ENCODE assay signal across 13 cellular contexts in the genomic region with DNA sequence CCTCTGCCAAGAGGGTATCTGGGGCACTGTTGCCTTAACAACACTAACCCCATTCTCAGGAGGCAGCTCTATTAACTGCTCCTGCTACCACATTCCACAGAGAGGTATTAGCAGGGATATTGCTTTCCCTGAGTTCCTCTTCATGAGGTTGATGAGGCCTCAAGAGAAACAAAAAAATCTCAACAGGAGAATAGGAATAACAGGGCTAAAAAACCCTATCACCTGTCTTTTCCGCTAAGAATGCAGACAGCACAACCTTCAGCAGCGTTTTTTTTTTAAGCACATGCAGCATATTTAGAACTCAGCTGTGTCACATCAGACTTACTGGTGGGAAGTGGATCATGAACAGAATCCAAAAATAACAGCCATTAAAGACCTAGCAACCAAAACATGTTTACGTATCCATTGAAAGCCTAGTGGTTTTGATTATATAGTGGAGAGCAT. TPM values are rescaled to one million over a fixed set of nuclear protein-coding genes. Genes with fewer than 3 reads are reported as not detected.
DNase-seq lines count a peak whose midpoint lies in the region; ATAC-seq, FAIRE-seq and TF ChIP-seq lines count a peak whose summit lies in the region.
"Had no signal": no experiment of that assay in that cellular context is flagged by ENCODE, and none has a peak within 500 bp of the region (broad histone marks: within the 10 kb centered on the region; RNA-seq: fewer than 3 reads in every experiment).

No MANE protein-coding gene starts in this region.

- peaks cover 12% of the 10 kb centered on the region; the same call in 1 of the 2 replicates for H3K9me3 ChIP-seq in BLaER1
- no peaks in the 10 kb centered on the region for H3K9me3 ChIP-seq in SK-N-MC (ENCODE audit: low read depth, low read length)
- no peaks in the 10 kb centered on the region for H3K9me3 ChIP-seq in pancreas
- no peaks in the 10 kb centered on the region for H3K9me3 ChIP-seq in smooth muscle cell (replicated peaks; ENCODE audit: low read depth)

- H3K9ac ChIP-seq in BLaER1 (no peak overlapping the region), SK-N-MC (ENCODE audit: insufficient read length) (no peak overlapping the region), smooth muscle cell (ENCODE audit: low read depth) (no peak overlapping the region)

- no peak overlapping the region for H3K4me3 ChIP-seq in BLaER1
- no peak overlapping the region for H3K4me3 ChIP-seq in SK-N-MC
- no peak overlapping the region for H3K4me3 ChIP-seq in fibroblast of pulmonary artery (replicated peaks; ENCODE audit: low read depth, low read length)
- no peak overlapping the region for H3K4me3 ChIP-seq in pancreas
- no peak overlapping the region for H3K4me3 ChIP-seq in smooth muscle cell

- peaks cover 19% of the 10 kb centered on the region; the same call in 1 of the 2 replicates for H4K20me1 ChIP-seq in BLaER1
- H4K20me1 ChIP-seq in smooth muscle cell (ENCODE audit: low read depth) = peaks cover 84% of the 10 kb centered on the region

- no peak overlapping the region for H3K27ac ChIP-seq in BLaER1
- H3K27ac ChIP-seq in SK-N-MC = peak overlapping the region; percentile 12; the same call in 1 of the 2 replicates
- no peak overlapping the region for H3K27ac ChIP-seq in pancreas
- no peak overlapping the region for H3K27ac ChIP-seq in smooth muscle cell (ENCODE audit: low read depth)

- H3K79me2 ChIP-seq in smooth muscle cell (ENCODE audit: low read depth) = peaks cover 57% of the 10 kb centered on the region

- no peak for FAIRE-seq in pancreas (lab: Jason Lieb, UNC)
- FAIRE-seq: GM18507 had no signal

- ATAC-seq in pancreas (peak in 3 of 4 donors; percentile 15 to 67 (median 51)), GM21360 (IDR thresholded peaks at IDR 0.05; ENCODE audit: unreplicated experiment) (no peak)

- H2AFZ ChIP-seq in smooth muscle cell (ENCODE audit: low read depth) = no peak overlapping the region

- intact Hi-C loops in pancreas (cut with DNase I) = no loop called here

- DNase-seq in SK-N-MC (ENCODE audit: low read depth, low spot score) (no peak), fibroblast of pulmonary artery (ENCODE audit: low read depth) (peak; percentile 64), pancreas (no peak), smooth muscle cell (lab: John Stamatoyannopoulos, UW; ENCODE audit: unreplicated experiment) (no peak), NCI-H1105 (lab: John Stamatoyannopoulos, UW) (no peak)
- no peak for DNase-seq in activated effector memory CD4-positive, alpha-beta T cell treated with anti-CD3 and anti-CD28 coated beads, Interleukin-2, amount 50 U/mL, for 16 hours
- DNase-seq: Calu3; effector CD4-positive, alpha-beta T cell; NCI-H187 treated with DMSO at 0.1 percent for 48 hours; substantia nigra had no signal

- H3K4me2 ChIP-seq in BLaER1 (peak overlapping the region; percentile 45), smooth muscle cell (no peak overlapping the region)

- H3K4me1 ChIP-seq in BLaER1 (peaks cover 22% of the 10 kb centered on the region), pancreas (peaks cover 0 to 8% (median 5%) of the 10 kb centered on the region in 3 donors), smooth muscle cell (ENCODE audit: low read depth) (peaks cover 10% of the 10 kb centered on the region)

- WGBS in pancreas, 2 donors = 65 to 68% methylated on average over 3 of the region's 3 CpGs
- 86% methylated on average over 3 of the region's 3 CpGs for WGBS in smooth muscle cell (ENCODE audit: low lambda C conversion rate)

- H3F3A ChIP-seq in smooth muscle cell (ENCODE audit: low read depth) = peaks cover 18% of the 10 kb centered on the region

- no peak for TF ChIP-seq CTCF in fibroblast of pulmonary artery (IDR thresholded peaks at IDR 0.05; ENCODE audit: low read length, missing control alignments)
- no peak for TF ChIP-seq CTCF in pancreas (IDR thresholded peaks at IDR 0.05)
- TF ChIP-seq CTCF in smooth muscle cell (IDR thresholded peaks at IDR 0.05; ENCODE audit: borderline replicate concordance, insufficient read depth, poor library complexity, severe bottlenecking) = no peak

- no peaks in the 10 kb centered on the region for H3K27me3 ChIP-seq in BLaER1
- no peaks in the 10 kb centered on the region for H3K27me3 ChIP-seq in pancreas
- H3K27me3 ChIP-seq in smooth muscle cell (ENCODE audit: low read depth) = no peaks in the 10 kb centered on the region

- H3K36me3 ChIP-seq in BLaER1 = peaks cover 37% of the 10 kb centered on the region
- peaks cover 7% of the 10 kb centered on the region; the same call in 1 of the 2 replicates for H3K36me3 ChIP-seq in SK-N-MC (ENCODE audit: insufficient read depth, low read length)
- no peaks in the 10 kb centered on the region for H3K36me3 ChIP-seq in pancreas
- no peaks in the 10 kb centered on the region for H3K36me3 ChIP-seq in smooth muscle cell (ENCODE audit: low read depth)

RNA-seq across cellular contexts. Expression of gene ATF7, which starts 29.2 kb away (rescaled TPM):
- total RNA-seq in pancreas = 10 to 100 TPM; 13.5 to 31.5 (median 19.6) TPM
- 10 to 100 TPM; 11.6 to 17.3 TPM for polyA plus RNA-seq in pancreas
- 19.9 and 28.5 TPM in 2 replicates for total RNA-seq in smooth muscle cell
- polyA plus RNA-seq in smooth muscle cell = 15.2 and 19.0 TPM in 2 replicates
